36 cellular contexts compared by ENCODE assay signal in the genomic region with DNA sequence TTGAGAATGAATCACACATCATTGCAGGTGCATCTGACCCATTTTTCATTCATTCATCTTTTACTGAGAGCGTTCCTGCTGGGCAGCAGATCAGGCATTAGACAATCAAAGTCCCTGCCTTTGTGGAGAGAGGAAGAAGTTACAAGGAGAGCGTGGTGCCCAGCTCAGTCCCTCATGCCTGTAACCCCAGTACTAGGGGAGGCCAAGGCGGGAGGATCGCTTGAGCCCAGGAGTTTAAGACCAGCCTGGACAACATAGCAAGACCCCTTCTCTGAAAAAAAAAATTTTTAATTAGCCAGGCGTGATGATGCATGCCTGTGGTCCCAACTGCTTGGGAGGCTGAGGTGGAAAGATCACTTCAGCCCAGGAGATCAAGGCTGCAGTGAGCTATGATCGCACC.
"Had no signal": no experiment of that assay in that cellular context is flagged by ENCODE, and none has a peak within 500 bp of the region (broad histone marks: within the 10 kb centered on the region; RNA-seq: fewer than 3 reads in every experiment).

No MANE protein-coding gene starts in this region.

- H3K4me3 Mint-ChIP-seq: activated B cell treated with CpG ODN at 0.5 μM for 24 hours; activated CD4-positive, alpha-beta memory T cell treated with anti-CD3 and anti-CD28 coated beads for 36 hours; activated CD4-positive, alpha-beta T cell treated with anti-CD3 and anti-CD28 coated beads, Interleukin-2, amount 10 ng/mL, durations not matched to agents 24 days and 14 days; activated CD8-positive, alpha-beta T cell treated with anti-CD3 and anti-CD28 coated beads for 36 hours; activated naive CD4-positive, alpha-beta T cell treated with anti-CD3 and anti-CD28 coated beads for 36 hours; activated naive CD8-positive, alpha-beta T cell treated with anti-CD3 and anti-CD28 coated beads for 36 hours; activated T-cell treated with anti-CD3 and anti-CD28 coated beads, Interleukin-2, amount 50 U/mL, for 4 hours; activated T-cell treated with anti-CD3 and anti-CD28 coated beads, Interleukin-2, amount 50 U/mL, for 72 hours; activated T-helper 1 cell treated with anti-CD3 and anti-CD28 coated beads, Interleukin-12 subunit alpha, Interleukin-12 subunit beta, Interleukin-2, Interleukin-4 antibody, amounts not matched to agents 30 ng/mL and 10 ng/mL and 1 ng/mL, durations not matched to agents 14 hours and 24 hours and 36 hours; activated T-helper 17 cell treated with anti-CD3 and anti-CD28 coated beads, Interleukin-2, amount 50 U/mL, for 72 hours; brain; central memory CD8-positive, alpha-beta T cell; T-cell; T-helper 17 cell had no signal

- H3K4me1 Mint-ChIP-seq: activated B cell treated with CpG ODN at 0.5 μM for 24 hours; activated CD4-positive, alpha-beta T cell treated with anti-CD3 and anti-CD28 coated beads, Interleukin-2, amount 10 ng/mL, durations not matched to agents 24 days and 14 days; activated naive CD8-positive, alpha-beta T cell treated with anti-CD3 and anti-CD28 coated beads for 36 hours; activated T-helper 17 cell treated with anti-CD3 and anti-CD28 coated beads, Interleukin-2, amount 50 U/mL, for 72 hours; brain; central memory CD8-positive, alpha-beta T cell; T-cell had no signal

- FAIRE-seq: bronchial epithelial cell, TTC549 had no signal

- H3K4me1 ChIP-seq: adrenal gland had no signal

- H3K9me3 Mint-ChIP-seq: activated B cell treated with CpG ODN at 0.5 μM for 24 hours; activated CD4-positive, alpha-beta memory T cell treated with anti-CD3 and anti-CD28 coated beads for 36 hours; activated CD4-positive, alpha-beta T cell treated with anti-CD3 and anti-CD28 coated beads, Interleukin-2, amount 10 ng/mL, durations not matched to agents 24 days and 14 days; activated CD8-positive, alpha-beta T cell treated with anti-CD3 and anti-CD28 coated beads for 36 hours; activated naive CD4-positive, alpha-beta T cell treated with anti-CD3 and anti-CD28 coated beads for 36 hours; activated naive CD4-positive, alpha-beta T cell treated with anti-CD3 and anti-CD28 coated beads, Interleukin-2, amount 50 U/mL, for 72 hours; activated naive CD8-positive, alpha-beta T cell treated with anti-CD3 and anti-CD28 coated beads for 36 hours; activated T-cell treated with anti-CD3 and anti-CD28 coated beads, Interleukin-2, amount 50 U/mL, for 4 hours; activated T-cell treated with anti-CD3 and anti-CD28 coated beads, Interleukin-2, amount 50 U/mL, for 72 hours; activated T-helper 1 cell treated with anti-CD3 and anti-CD28 coated beads, Interleukin-12 subunit alpha, Interleukin-12 subunit beta, Interleukin-2, Interleukin-4 antibody, amounts not matched to agents 30 ng/mL and 10 ng/mL and 1 ng/mL, durations not matched to agents 14 hours and 24 hours and 36 hours; activated T-helper 17 cell treated with anti-CD3 and anti-CD28 coated beads, Interleukin-2, amount 50 U/mL, for 72 hours; central memory CD8-positive, alpha-beta T cell; T-cell had no signal

- H3K27ac ChIP-seq: adrenal gland, cardiac muscle cell, VCaP had no signal

- DNase-seq: activated B cell treated with CpG ODN at 0.5 μM for 24 hours; activated CD4-positive, alpha-beta memory T cell treated with anti-CD3 and anti-CD28 coated beads for 36 hours; activated CD4-positive, alpha-beta T cell treated with anti-CD3 and anti-CD28 coated beads for 4 hours; activated CD4-positive, alpha-beta T cell treated with anti-CD3 and anti-CD28 coated beads, Interleukin-2, amount 10 ng/mL, durations not matched to agents 24 days and 14 days; activated CD4-positive, alpha-beta T cell treated with anti-CD3 and anti-CD28 coated beads, Interleukin-2, amount 50 U/mL, for 1 hour; activated CD4-positive, alpha-beta T cell treated with anti-CD3 and anti-CD28 coated beads, Interleukin-2, amount 50 U/mL, for 4 hours; activated CD4-positive, CD25-positive, alpha-beta regulatory T cell treated with anti-CD3 and anti-CD28 coated beads, Interleukin-2, amount 50 U/mL, for 72 hours; activated CD8-positive, alpha-beta memory T cell treated with anti-CD3 and anti-CD28 coated beads, Interleukin-2, amount 50 U/mL, for 4 hours; activated CD8-positive, alpha-beta T cell treated with anti-CD3 and anti-CD28 coated beads for 36 hours; activated effector memory CD4-positive, alpha-beta T cell treated with anti-CD3 and anti-CD28 coated beads, Interleukin-2, amount 50 U/mL, for 16 hours; activated gamma-delta T cell treated with Interleukin-2 at 50 U/mL for 16 hours; activated naive CD4-positive, alpha-beta T cell; activated naive CD4-positive, alpha-beta T cell treated with anti-CD3 and anti-CD28 coated beads for 36 hours; activated naive CD4-positive, alpha-beta T cell treated with anti-CD3 and anti-CD28 coated beads, Interleukin-2, amount 50 U/mL, for 16 hours; activated naive CD8-positive, alpha-beta T cell treated with anti-CD3 and anti-CD28 coated beads for 36 hours; activated T-cell treated with anti-CD3 and anti-CD28 coated beads for 4 hours; activated T-cell treated with anti-CD3 and anti-CD28 coated beads, Interleukin-2, amount 50 U/mL, for 1 hour; activated T-cell treated with anti-CD3 and anti-CD28 coated beads, Interleukin-2, amount 50 U/mL, for 4 hours; activated T-cell treated with anti-CD3 and anti-CD28 coated beads, Interleukin-2, amount 50 U/mL, for 72 hours; adrenal gland; amniotic stem cell; aorta; caudate nucleus; cerebellar nuclear complex; T-cell; T-helper 17 cell; T1000 had no signal

- H3K4me3 ChIP-seq: adrenal gland, cardiac muscle cell had no signal

- H3K36me3 ChIP-seq: adrenal gland, cardiac muscle cell had no signal

- H3K9me3 ChIP-seq: adrenal gland had no signal

- H3K36me3 Mint-ChIP-seq: activated CD4-positive, alpha-beta memory T cell treated with anti-CD3 and anti-CD28 coated beads for 36 hours; activated naive CD4-positive, alpha-beta T cell treated with anti-CD3 and anti-CD28 coated beads, Interleukin-2, amount 50 U/mL, for 72 hours; activated naive CD8-positive, alpha-beta T cell treated with anti-CD3 and anti-CD28 coated beads for 36 hours; brain; T-cell had no signal

- H3K27ac Mint-ChIP-seq: activated B cell treated with CpG ODN at 0.5 μM for 24 hours; activated CD4-positive, alpha-beta memory T cell treated with anti-CD3 and anti-CD28 coated beads for 36 hours; activated CD4-positive, alpha-beta T cell treated with anti-CD3 and anti-CD28 coated beads, Interleukin-2, amount 10 ng/mL, durations not matched to agents 24 days and 14 days; activated CD8-positive, alpha-beta T cell treated with anti-CD3 and anti-CD28 coated beads for 36 hours; activated naive CD4-positive, alpha-beta T cell treated with anti-CD3 and anti-CD28 coated beads for 36 hours; activated naive CD8-positive, alpha-beta T cell treated with anti-CD3 and anti-CD28 coated beads for 36 hours; activated T-cell treated with anti-CD3 and anti-CD28 coated beads, Interleukin-2, amount 50 U/mL, for 72 hours; activated T-helper 1 cell treated with anti-CD3 and anti-CD28 coated beads, Interleukin-12 subunit alpha, Interleukin-12 subunit beta, Interleukin-2, Interleukin-4 antibody, amounts not matched to agents 30 ng/mL and 10 ng/mL and 1 ng/mL, durations not matched to agents 14 hours and 24 hours and 36 hours; activated T-helper 17 cell treated with anti-CD3 and anti-CD28 coated beads, Interleukin-2, amount 50 U/mL, for 72 hours; T-cell; T-helper 17 cell had no signal

- ATAC-seq: activated CD8-positive, alpha-beta T cell treated with anti-CD3 and anti-CD28 coated beads for 36 hours; activated naive CD4-positive, alpha-beta T cell treated with anti-CD3 and anti-CD28 coated beads, Interleukin-2, amount 50 U/mL, for 72 hours; activated T-cell treated with anti-CD3 and anti-CD28 coated beads, Interleukin-2, amount 50 U/mL, for 4 hours; activated T-cell treated with anti-CD3 and anti-CD28 coated beads, Interleukin-2, amount 50 U/mL, for 72 hours; activated T-helper 17 cell treated with anti-CD3 and anti-CD28 coated beads, Interleukin-2, amount 50 U/mL, for 72 hours; T-cell; T-helper 17 cell had no signal
